ENCODE assay signal across 28 cellular contexts in genomic region chr21:15772654-15773053, GRCh38. TPM values are rescaled to one million over a fixed set of nuclear protein-coding genes. Genes with fewer than 3 reads are reported as not detected.
A peak's percentile ranks its signal among the peaks of the same experiment; 100 is the strongest.
DNase-seq lines count a peak whose midpoint lies in the region; ATAC-seq and TF ChIP-seq lines count a peak whose summit lies in the region.
"Had no signal": no experiment of that assay in that cellular context is flagged by ENCODE, and none has a peak within 500 bp of the region (broad histone marks: within the 10 kb centered on the region; RNA-seq: fewer than 3 reads in every experiment).

No MANE protein-coding gene starts in this region.

- H2AK5ac ChIP-seq in IMR-90 (ENCODE audit: low read depth, low read length), result no peak overlapping the region

- H3K4me1 Mint-ChIP-seq in activated naive CD4-positive, alpha-beta T cell treated with anti-CD3 and anti-CD28 coated beads, Interleukin-2, amount 50 U/mL, for 24 hours, result peaks cover 78% of the 10 kb centered on the region
- peaks cover 60% of the 10 kb centered on the region for H3K4me1 Mint-ChIP-seq in osteocyte (ENCODE audit: unreplicated experiment)

- H3K9me3 Mint-ChIP-seq in activated naive CD4-positive, alpha-beta T cell treated with anti-CD3 and anti-CD28 coated beads, Interleukin-2, amount 50 U/mL, for 24 hours, result no peaks in the 10 kb centered on the region
- no peaks in the 10 kb centered on the region for H3K9me3 Mint-ChIP-seq in osteocyte (ENCODE audit: unreplicated experiment)
- H3K9me3 Mint-ChIP-seq: CD14-positive monocyte; CD8-positive, alpha-beta memory T cell had no signal

- no peak overlapping the region for H4K5ac ChIP-seq in IMR-90 (ENCODE audit: low read depth, low read length)

- no peaks in the 10 kb centered on the region for H3K27me3 ChIP-seq in IMR-90 (ENCODE audit: control insufficient read depth, insufficient read depth, low read length)
- H3K27me3 ChIP-seq: BE2C, SJSA1 had no signal

- BruUV-seq in IMR-90 (replicated peaks; lab: Mats Ljungman, UMichigan), result no TSS peak

- H3K9me3 ChIP-seq in IMR-90 (ENCODE audit: control insufficient read depth, insufficient read depth, low read length), result no peaks in the 10 kb centered on the region
- H3K9me3 ChIP-seq: BE2C, SJSA1 had no signal

- no peak overlapping the region for H3K4me2 ChIP-seq in IMR-90 (ENCODE audit: low read depth, low read length)
- H3K4me2 ChIP-seq: PC-9 had no signal

- no peak overlapping the region for H3K56ac ChIP-seq in IMR-90 (ENCODE audit: extremely low read depth, insufficient read depth, low read length)

- TF ChIP-seq CTCF in IMR-90 (conservative IDR thresholded peaks at IDR 0.05; ENCODE audit: low read depth, low read length) (no peak), osteocyte (IDR thresholded peaks at IDR 0.05) (no peak)

- H3K27me3 Mint-ChIP-seq in activated naive CD4-positive, alpha-beta T cell treated with anti-CD3 and anti-CD28 coated beads, Interleukin-2, amount 50 U/mL, for 24 hours, result no peaks in the 10 kb centered on the region
- H3K27me3 Mint-ChIP-seq in osteocyte (ENCODE audit: unreplicated experiment), result no peaks in the 10 kb centered on the region
- H3K27me3 Mint-ChIP-seq: CD8-positive, alpha-beta memory T cell had no signal

- no peak overlapping the region for H3K9ac ChIP-seq in IMR-90 (ENCODE audit: low read depth, low read length)

- POLR2A ChIA-PET in IMR-90 (lab: Charles Lee; ENCODE audit: unreplicated experiment), result no interaction called here

- H2AFZ ChIP-seq in IMR-90 (replicated peaks; ENCODE audit: low read length, poor library complexity), result no peak overlapping the region
- H2AFZ ChIP-seq: PC-9 had no signal

- no peak overlapping the region for H3K18ac ChIP-seq in IMR-90 (ENCODE audit: low read depth, low read length)

- no peak for ATAC-seq in IMR-90 (ENCODE audit: low read depth)
- no peak for ATAC-seq in GM19351 (IDR thresholded peaks at IDR 0.05; ENCODE audit: unreplicated experiment)
- ATAC-seq: K562 had no signal

- WGBS in IMR-90 (ENCODE audit: extremely low coverage in 2 of 2, insufficient read length in 1 of 2), 2 experiments, result no CpG with 5 or more reads among the region's 3 CpGs

- H3K23ac ChIP-seq in IMR-90 (ENCODE audit: low read depth, low read length), result no peak overlapping the region

- H2BK15ac ChIP-seq in IMR-90 (ENCODE audit: low read depth, low read length), result no peak overlapping the region

- in situ Hi-C loops in IMR-90 (cut with MboI; ENCODE audit: low sequenced_read_pairs), result no loop called here

- peaks cover 34% of the 10 kb centered on the region for H3K36me3 Mint-ChIP-seq in activated naive CD4-positive, alpha-beta T cell treated with anti-CD3 and anti-CD28 coated beads, Interleukin-2, amount 50 U/mL, for 24 hours
- H3K36me3 Mint-ChIP-seq in osteocyte (ENCODE audit: unreplicated experiment), result peaks cover 7% of the 10 kb centered on the region

- H3K4me3 ChIP-seq in IMR-90 (ENCODE audit: insufficient read depth, low read depth, low read length), result no peak overlapping the region
- H3K4me3 ChIP-seq: K562, PC-9, SJSA1 had no signal

- no peak overlapping the region for H2AK9ac ChIP-seq in IMR-90 (replicated peaks; ENCODE audit: low read depth, low read length, poor library complexity)

- peaks cover 10 to 23% of the 10 kb centered on the region in 2 experiments; a peak in 3 of 4 replicates for H3K79me1 ChIP-seq in IMR-90 (ENCODE audit: low read depth in 1 of 2, low read length in 2 of 2)

- H4K91ac ChIP-seq in IMR-90 (ENCODE audit: insufficient read depth, low read depth, low read length), result no peak overlapping the region

- 0 out of 2 replicates have a peak, but pooled peaks cover 3% of the 10 kb centered on the region for H3K9me1 ChIP-seq in IMR-90 (ENCODE audit: insufficient read depth, low read length)

- no peaks in the 10 kb centered on the region; the same call in 1 of the 2 replicates for H4K20me1 ChIP-seq in IMR-90 (ENCODE audit: insufficient read depth, low read length)

- H2BK5ac ChIP-seq in IMR-90 (ENCODE audit: low read depth, low read length, poor library complexity, severe bottlenecking), result no peak overlapping the region

- H3K14ac ChIP-seq in IMR-90 (replicated peaks; ENCODE audit: low read depth, low read length), result no peak overlapping the region

- dilution Hi-C loops in IMR-90 (cut with HindIII; ENCODE audit: low sequenced_read_pairs, unreplicated experiment), result no loop called here

- no peaks in the 10 kb centered on the region for H3K36me3 ChIP-seq in IMR-90 (ENCODE audit: control insufficient read depth, insufficient read depth, low read length)
- H3K36me3 ChIP-seq: BE2C, SJSA1 had no signal

- H2BK20ac ChIP-seq in IMR-90 (ENCODE audit: low read depth, low read length), result no peak overlapping the region

- H3K27ac ChIP-seq in IMR-90 (ENCODE audit: insufficient read depth, low read length), result no peak overlapping the region
- H3K27ac ChIP-seq: 22Rv1, PC-9, SJSA1 had no signal

- TF ChIP-seq RAD21 in IMR-90 (IDR thresholded peaks at IDR 0.05; ENCODE audit: low read length), result no peak

- intact Hi-C loops in IMR-90 (cut with micrococcal nuclease), result no loop called here

- H3K27ac Mint-ChIP-seq in activated naive CD4-positive, alpha-beta T cell treated with anti-CD3 and anti-CD28 coated beads, Interleukin-2, amount 50 U/mL, for 24 hours, result peak overlapping the region; percentile 63
- peak overlapping the region; percentile 24 for H3K27ac Mint-ChIP-seq in osteocyte (ENCODE audit: unreplicated experiment)

- CTCF ChIA-PET in IMR-90 (lab: Yijun Ruan, JAX), result no interaction called here

- no peak for TF ChIP-seq POLR2A in IMR-90 (IDR thresholded peaks at IDR 0.05; ENCODE audit: low read depth, low read length)

- H2BK120ac ChIP-seq in IMR-90 (ENCODE audit: low read depth, low read length), result no peak overlapping the region

- H3K4me3 Mint-ChIP-seq in activated naive CD4-positive, alpha-beta T cell treated with anti-CD3 and anti-CD28 coated beads, Interleukin-2, amount 50 U/mL, for 24 hours, result no peak overlapping the region
- no peak overlapping the region for H3K4me3 Mint-ChIP-seq in osteocyte (ENCODE audit: unreplicated experiment)
- H3K4me3 Mint-ChIP-seq: CD14-positive monocyte had no signal

- H4K8ac ChIP-seq in IMR-90 (ENCODE audit: low read depth in 2 of 2, low read length in 2 of 2), result no peak overlapping the region

- DNase-seq in activated naive CD4-positive, alpha-beta T cell treated with anti-CD3 and anti-CD28 coated beads, Interleukin-2, amount 50 U/mL, for 16 hours, result no peak
- DNase-seq in IMR-90 (peak; percentile 52), amniotic epithelial cell (ENCODE audit: low read depth) (peak; percentile 6), osteocyte (ENCODE audit: extremely low spot score, unreplicated experiment) (no peak), kidney glomerular epithelial cell (lab: John Stamatoyannopoulos, UW) (no peak)
- no peak for DNase-seq in stimulated activated CD4-positive, alpha-beta T cell treated with anti-CD3 and anti-CD28 coated beads, Interleukin-15, amount 100 ng/mL, for 24 hours
- DNase-seq: BE2C; CD8-positive, alpha-beta memory T cell; DMS 273 treated with DMSO at 0.1 percent for 48 hours; DND-41; Kasumi-1; MV-4-11; NCI-H1105; NCI-H1436 treated with DMSO at 0.1 percent for 48 hours; NCI-H1930; NCI-H2107; NCI-H446; NCI-H524 treated with DMSO at 0.1 percent for 48 hours; NCI-H774; NK-92 treated with Interleukin-12 subunit alpha and Interleukin-12 subunit beta, amount 100 ng/mL, for 24 hours; PC-9; Right ventricle myocardium superior had no signal

- peaks cover 10% of the 10 kb centered on the region for H3K4me1 ChIP-seq in IMR-90 (ENCODE audit: control insufficient read depth, insufficient read depth, low read length)

- no peak overlapping the region for H3K4ac ChIP-seq in IMR-90 (ENCODE audit: low read depth, low read length)

TF ChIP-seq in IMR-90, 13 proteins besides CTCF, POLR2A, EP300 and RAD21:
- TF ChIP-seq CEBPB (IDR thresholded peaks at IDR 0.05; ENCODE audit: low read depth, low read length) (no peak), RFX5 (IDR thresholded peaks at IDR 0.05; ENCODE audit: low read depth, low read length) (no peak), MXI1 (IDR thresholded peaks at IDR 0.05; ENCODE audit: borderline replicate concordance, low read depth, low read length) (no peak), SMC3 (IDR thresholded peaks at IDR 0.05; ENCODE audit: low read depth, low read length) (no peak), RCOR1 (IDR thresholded peaks at IDR 0.05; ENCODE audit: insufficient replicate concordance, low read length) (no peak), NFE2L2 (IDR thresholded peaks at IDR 0.05; ENCODE audit: low read depth, low read length) (no peak), MAFK (IDR thresholded peaks at IDR 0.05; ENCODE audit: low read depth, low read length) (no peak), BHLHE40 (IDR thresholded peaks at IDR 0.05; ENCODE audit: low read depth, low read length) (no peak), CHD1 (IDR thresholded peaks at IDR 0.05; ENCODE audit: low read depth, low read length) (no peak), MAZ (IDR thresholded peaks at IDR 0.05; ENCODE audit: borderline replicate concordance, low read depth, low read length) (no peak)

RNA-seq across cellular contexts. Expression of gene USP25, which starts 42.9 kb away (rescaled TPM):
- total RNA-seq in IMR-90 (2012; rRNA removed), result 23.3 and 30.8 TPM in 2 replicates
- polyA plus RNA-seq in IMR-90 (2012; rRNA removed), result 7.2 and 9.3 TPM in 2 replicates
- 1.8 and 2.7 TPM in 2 replicates for polyA plus RNA-seq in IMR-90 (2012; cell fraction: cytosol; rRNA removed)
- polyA plus RNA-seq in IMR-90 (2012; cell fraction: nucleus; rRNA removed; ENCODE audit: low replicate concordance), result 1.2 and 16.3 TPM in 2 replicates
- 45.2 and 48.9 TPM in 2 replicates for total RNA-seq in osteocyte

Comparison
In these comparisons a context has a peak if more than half of its experiments do, and no peak if none do; other contexts are left out.
1. DNase-seq: peak in IMR-90 (single experiment) and amniotic epithelial cell (single experiment); none in activated naive CD4-positive, alpha-beta T cell treated with anti-CD3 and anti-CD28 coated beads, Interleukin-2, amount 50 U/mL, for 16 hours (single experiment), osteocyte (single experiment), stimulated activated CD4-positive, alpha-beta T cell treated with anti-CD3 and anti-CD28 coated beads, Interleukin-15, amount 100 ng/mL, for 24 hours (single experiment) and kidney glomerular epithelial cell (single experiment).